ENCODE assay signal across 8 cellular contexts in genomic region chr13:94602467-94602866, GRCh38. TPM values are rescaled to one million over a fixed set of nuclear protein-coding genes. Genes with fewer than 3 reads are reported as not detected.
DNase-seq lines count a peak whose midpoint lies in the region; ATAC-seq and TF ChIP-seq lines count a peak whose summit lies in the region.

No MANE protein-coding gene starts in this region.

- no peaks in the 10 kb centered on the region for H3K9me3 ChIP-seq in mammary epithelial cell (replicated peaks; ENCODE audit: insufficient read depth, low read length)
- no peaks in the 10 kb centered on the region for H3K9me3 ChIP-seq in muscle layer of duodenum (ENCODE audit: control insufficient read depth in 1 of 2, low read length in 2 of 2)

- BruUV-seq in mammary epithelial cell (replicated peaks; lab: Mats Ljungman, UMichigan): TSS peak; percentile 41

- dilution Hi-C loops in mammary epithelial cell (cut with HindIII; ENCODE audit: low sequenced_read_pairs): no loop called here

- no peak for TF ChIP-seq CTCF in AG09309 (IDR thresholded peaks at IDR 0.05; ENCODE audit: control insufficient read depth, insufficient read depth, low read depth, low read length, missing control alignments)
- no peak for TF ChIP-seq CTCF in mammary epithelial cell (conservative IDR thresholded peaks at IDR 0.05 in 1 of 2, IDR thresholded peaks at IDR 0.05 in 1 of 2; ENCODE audit: extremely low read depth in 1 of 2, insufficient read depth in 1 of 2, low read depth in 1 of 2, low read length in 2 of 2)

- H3K27me3 ChIP-seq in mammary epithelial cell (ENCODE audit: insufficient read depth, low read length): no peaks in the 10 kb centered on the region
- H3K27me3 ChIP-seq in muscle layer of duodenum (ENCODE audit: low read depth, low read length): no peaks in the 10 kb centered on the region

- intact Hi-C loops in mammary epithelial cell (cut with micrococcal nuclease) (no loop called here), left colon (cut with DNase I, micrococcal nuclease) (no loop called here)

- CTCF ChIA-PET in mammary epithelial cell (lab: Charles Lee; ENCODE audit: low non-redundant PET): no interaction called here

- peak overlapping the region; percentile 79 for H3K9ac ChIP-seq in mammary epithelial cell (ENCODE audit: insufficient read depth, low read length)

- H3K4me3 ChIP-seq in AG09309 (ENCODE audit: control insufficient read depth, low read depth, low read length) (peak overlapping the region; percentile 84), mammary epithelial cell (replicated peaks in 1 of 3; ENCODE audit: insufficient read depth in 1 of 3, low read depth in 2 of 3, low read length in 3 of 3) (peak overlapping the region; percentile 73 to 93 (median 89)), muscle layer of duodenum (ENCODE audit: low read depth in 1 of 2, low read length in 2 of 2) (peak overlapping the region; percentile 81 to 84)
- H3K4me3 ChIP-seq in Jurkat, Clone E6-1 (ENCODE audit: low read length): peak overlapping the region; percentile 69

- in situ Hi-C loops in mammary epithelial cell (cut with MboI; ENCODE audit: low sequenced_read_pairs in 2 of 2): no loop called here

- H3K4me2 ChIP-seq in mammary epithelial cell (ENCODE audit: insufficient read depth, low read depth, low read length): peak overlapping the region; percentile 75

- H2AFZ ChIP-seq in mammary epithelial cell (ENCODE audit: low read depth, low read length): peak overlapping the region; percentile 90

- H3K4me1 ChIP-seq in mammary epithelial cell (ENCODE audit: insufficient read depth, low read length) (peaks cover 4% of the 10 kb centered on the region), muscle layer of duodenum (ENCODE audit: control insufficient read depth in 1 of 2, insufficient read depth in 2 of 2, low read length in 2 of 2) (peaks cover 0 to 8% of the 10 kb centered on the region in 2 donors)

- peaks cover 44% of the 10 kb centered on the region for H3K79me2 ChIP-seq in mammary epithelial cell (ENCODE audit: insufficient read depth, low read length)

- DNase-seq in AG09309 (ENCODE audit: low read depth): no peak
- DNase-seq in Jurkat, Clone E6-1 (ENCODE audit: low read depth, low spot score): no peak
- no peak for DNase-seq in mammary epithelial cell
- DNase-seq in T1000 (lab: John Stamatoyannopoulos, UW): no peak
- no peak for DNase-seq in left colon

- peak overlapping the region; percentile 61 for H3K27ac ChIP-seq in mammary epithelial cell (ENCODE audit: insufficient read depth, low read depth, low read length)
- H3K27ac ChIP-seq in muscle layer of duodenum (ENCODE audit: low read length): peak overlapping the region; percentile 24

- peaks cover 9% of the 10 kb centered on the region for H3K36me3 ChIP-seq in mammary epithelial cell (ENCODE audit: insufficient read depth, low read length)
- peaks cover 3 to 17% of the 10 kb centered on the region in 2 donors for H3K36me3 ChIP-seq in muscle layer of duodenum (ENCODE audit: control insufficient read depth in 1 of 2, insufficient read depth in 2 of 2, low read length in 2 of 2)

- ATAC-seq in HG03342 (IDR thresholded peaks at IDR 0.05; ENCODE audit: unreplicated experiment) (no peak), GM19328 (IDR thresholded peaks at IDR 0.05; ENCODE audit: unreplicated experiment) (no peak), left colon (no peak)

- no peaks in the 10 kb centered on the region for H4K20me1 ChIP-seq in mammary epithelial cell (ENCODE audit: insufficient read depth, low read length)

- 0% methylated on average over 1 of the region's 1 CpG for WGBS in mammary epithelial cell (ENCODE audit: low coverage, missing lambda C conversion rate)

RNA-seq across cellular contexts. Expression of gene GPR180, which starts 0.8 kb away (rescaled TPM):
- 4.7 TPM for polyA plus RNA-seq in Jurkat, Clone E6-1 (2012; ENCODE audit: insufficient read depth, insufficient read length)
- total RNA-seq in mammary epithelial cell (10 to 100 TPM in 1 of 2 donors, 1 to 10 TPM in 1; 9.7 to 11.5 TPM), left colon (1 to 10 TPM; 3.4 to 3.7 TPM)
- 4.8 TPM for polyA plus RNA-seq in mammary epithelial cell
- 8.2 TPM for polyA minus RNA-seq in mammary epithelial cell

RNA-seq across cellular contexts. Expression of gene TGDS, which starts 6.5 kb away (rescaled TPM):
- 18.4 TPM for polyA plus RNA-seq in Jurkat, Clone E6-1 (2012; ENCODE audit: insufficient read depth, insufficient read length)
- 10 to 100 TPM; 12.0 to 12.1 TPM for total RNA-seq in mammary epithelial cell
- 8.6 TPM for polyA plus RNA-seq in mammary epithelial cell
- 4.0 TPM for polyA minus RNA-seq in mammary epithelial cell
- 1 to 10 TPM; 7.8 to 8.3 TPM for total RNA-seq in left colon
